Comparison of ENCODE assay signal across 22 cellular contexts in the genomic region with DNA sequence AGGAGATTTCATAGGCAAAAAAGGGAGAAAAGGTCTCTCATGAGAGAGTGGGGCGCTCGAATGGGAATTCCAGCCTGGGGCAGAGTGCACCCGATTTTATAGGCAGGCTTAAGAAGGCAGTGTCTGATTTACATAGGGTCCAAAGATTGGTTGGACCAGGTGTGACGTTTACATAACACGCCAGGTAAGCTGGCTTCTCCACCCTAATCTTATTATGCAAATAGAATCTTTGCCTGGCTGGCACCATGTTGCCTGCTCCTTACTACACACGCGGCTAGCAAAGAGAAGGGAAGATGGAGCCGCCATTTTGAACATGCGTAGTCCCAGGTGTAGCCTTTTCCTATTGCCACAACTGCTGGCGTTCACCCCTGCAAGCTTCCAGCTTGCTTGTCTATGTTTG.
DNase-seq lines count a peak whose midpoint lies in the region; ATAC-seq and TF ChIP-seq lines count a peak whose summit lies in the region.
"Had no signal": no experiment of that assay in that cellular context is flagged by ENCODE, and none has a peak within 500 bp of the region (broad histone marks: within the 10 kb centered on the region; RNA-seq: fewer than 3 reads in every experiment).

No MANE protein-coding gene starts in this region.

- POLR2A ChIA-PET in Caco-2 (lab: Charles Lee) = interaction anchor here (0.8 to 1.6 kb wide), 3 partner anchors 11 to 220 kb away, joined by 3 to 12 read pairs (median 4); partner anchors contain the start of gene SLC16A1

- peak overlapping the region; percentile 68 for H3K4me3 Mint-ChIP-seq in Caco-2 (ENCODE audit: unreplicated experiment)
- H3K4me3 Mint-ChIP-seq: activated naive CD8-positive, alpha-beta T cell; memory B cell; natural killer cell had no signal

- H3K27me3 ChIP-seq in Caco-2 (replicated peaks; ENCODE audit: control insufficient read depth, insufficient read depth, low read length) = no peaks in the 10 kb centered on the region
- peaks cover 0 to 67% (median 33%) of the 10 kb centered on the region in 7 donors for H3K27me3 ChIP-seq in heart right ventricle

- TF ChIP-seq CTCF in Caco-2 (IDR thresholded peaks at IDR 0.05; ENCODE audit: insufficient read depth in 1 of 2, low read depth in 1 of 2, low read length in 1 of 2, severe bottlenecking in 1 of 2, unreplicated experiment in 1 of 2) = no peak
- TF ChIP-seq CTCF in mucosa of descending colon (IDR thresholded peaks at IDR 0.05) = no peak
- no peak for TF ChIP-seq CTCF in heart right ventricle (IDR thresholded peaks at IDR 0.05)

- no peak overlapping the region for H3K27ac ChIP-seq in heart right ventricle
- H3K27ac ChIP-seq: BLaER1 treated with 17β-estradiol and CSF1 and Interleukin-3, amounts not matched to agents 10 nM and 100 nM; esophagus muscularis mucosa; gastroesophageal sphincter; pancreas had no signal

- CTCF ChIA-PET in Caco-2 (lab: Charles Lee) = interaction anchor here (0.5 to 1.3 kb wide), 2 partner anchors 15 to 221 kb away, joined by 3 to 5 read pairs; partner anchors contain the start of gene LRIG2

- peaks cover 24% of the 10 kb centered on the region for H3K36me3 Mint-ChIP-seq in Caco-2 (ENCODE audit: insufficient read depth, unreplicated experiment)
- H3K36me3 Mint-ChIP-seq: activated naive CD8-positive, alpha-beta T cell; memory B cell; natural killer cell had no signal

- no peaks in the 10 kb centered on the region for H3K27me3 Mint-ChIP-seq in Caco-2 (ENCODE audit: insufficient read depth, unreplicated experiment)

- H3K4me1 ChIP-seq in Caco-2 (peaks cover 20% of the 10 kb centered on the region), mucosa of descending colon (ENCODE audit: low read depth) (peaks cover 6% of the 10 kb centered on the region), heart right ventricle (peaks cover 0 to 20% (median 7%) of the 10 kb centered on the region in 9 donors)
- H3K4me1 ChIP-seq: pancreas had no signal

- no peaks in the 10 kb centered on the region for H3K9me3 Mint-ChIP-seq in Caco-2 (ENCODE audit: unreplicated experiment)
- H3K9me3 Mint-ChIP-seq: memory B cell, natural killer cell had no signal

- intact Hi-C loops in Caco-2 (cut with micrococcal nuclease; ENCODE audit: unreplicated experiment) = loop anchor here (2.0 kb wide), 1 partner anchor 15 kb away; no protein-coding TSS in a partner anchor
- intact Hi-C loops in mucosa of descending colon (cut with DNase I, micrococcal nuclease) = no loop called here
- intact Hi-C loops in heart right ventricle (cut with DNase I) = no loop called here

- ATAC-seq in mucosa of descending colon (peak; percentile 72), HG03196 (IDR thresholded peaks at IDR 0.05; ENCODE audit: unreplicated experiment) (no peak), HG02571 (IDR thresholded peaks at IDR 0.05; ENCODE audit: unreplicated experiment) (no peak), heart right ventricle (no peak)
- ATAC-seq: gastroesophageal sphincter, natural killer cell, pancreas had no signal

- BruUV-seq in Caco-2 (replicated peaks; lab: Mats Ljungman, UMichigan) = TSS peak; percentile 2

- H3K9me3 ChIP-seq in Caco-2 (no peaks in the 10 kb centered on the region), mucosa of descending colon (no peaks in the 10 kb centered on the region), heart right ventricle (no peaks in the 10 kb centered on the region)
- H3K9me3 ChIP-seq: esophagus muscularis mucosa, gastroesophageal sphincter, pancreas had no signal

- WGBS in heart right ventricle, 2 donors = 90 to 92% methylated on average over 10 of the region's 10 CpGs

- H3K27ac Mint-ChIP-seq in Caco-2 (ENCODE audit: unreplicated experiment) = peak overlapping the region; percentile 81
- H3K27ac Mint-ChIP-seq: activated naive CD8-positive, alpha-beta T cell; memory B cell; natural killer cell had no signal

- H3K4me3 ChIP-seq in Caco-2 (ENCODE audit: low read depth, low read length) (peak overlapping the region; percentile 16; the same call in 1 of the 2 replicates), mucosa of descending colon (no peak overlapping the region), heart right ventricle (no peak overlapping the region)
- H3K4me3 ChIP-seq: BLaER1 treated with 17β-estradiol and CSF1 and Interleukin-3, amounts not matched to agents 10 nM and 100 nM; esophagus muscularis mucosa; gastroesophageal sphincter; pancreas had no signal

- DNase-seq in Caco-2 = peak; percentile 68 to 91
- peak; percentile 70 for DNase-seq in NCI-H1048 (lab: John Stamatoyannopoulos, UW)
- peak; percentile 26 for DNase-seq in RKO (ENCODE audit: low spot score)
- no peak for DNase-seq in mucosa of descending colon
- no peak for DNase-seq in DMS114 treated with DMSO at 0.1 percent for 48 hours (lab: John Stamatoyannopoulos, UW; ENCODE audit: unreplicated experiment)
- no peak for DNase-seq in heart right ventricle
- DNase-seq: ACHN; activated CD4-positive, alpha-beta T cell treated with anti-CD3 and anti-CD28 coated beads for 4 hours; cerebellar nuclear complex; effector CD4-positive, alpha-beta T cell; natural killer cell; NCI-H1694; NCI-H2227 treated with DMSO at 0.1 percent for 48 hours; pancreas; stimulated activated CD4-positive, alpha-beta T cell treated with anti-CD3 and anti-CD28 coated beads, Interleukin-4, amount 100 ng/mL, for 1 hour had no signal

- peaks cover 8% of the 10 kb centered on the region for H3K4me1 Mint-ChIP-seq in Caco-2 (ENCODE audit: low read depth, unreplicated experiment)

- no peaks in the 10 kb centered on the region for H3K36me3 ChIP-seq in Caco-2 (ENCODE audit: control insufficient read depth, insufficient read depth, low read length)
- H3K36me3 ChIP-seq in mucosa of descending colon (ENCODE audit: low read depth) = no peaks in the 10 kb centered on the region
- H3K36me3 ChIP-seq in heart right ventricle = no peaks in the 10 kb centered on the region
- H3K36me3 ChIP-seq: BLaER1 treated with 17β-estradiol and CSF1 and Interleukin-3, amounts not matched to agents 10 nM and 100 nM; esophagus muscularis mucosa; gastroesophageal sphincter; pancreas had no signal

Comparison
In these comparisons a context has a peak if more than half of its experiments do, and no peak if none do; other contexts are left out.
1. DNase-seq: peak in Caco-2 (2 of 2), NCI-H1048 (single experiment) and RKO (single experiment); none in mucosa of descending colon (0 of 3), DMS114 treated with DMSO at 0.1 percent for 48 hours (single experiment) and heart right ventricle (0 of 2).